ENCODE assay signal across 1 cellular context in genomic region chr9:37119907-37120839, GRCh38.
TF ChIP-seq lines count a peak whose summit lies in the region.

Gene ZCCHC7 (plus strand): TSS chr9:37120574.

TF ChIP-seq in HEK293, 187 proteins besides CTCF, POLR2A, EP300 and RAD21 (continued from another document and continues in another):
- peak; percentile 41; the same call in 1 of the 2 replicates for TF ChIP-seq ZNF580 (tag by site-specific recombination; IDR thresholded peaks at IDR 0.05)
- no peak for TF ChIP-seq ZSCAN5A (tag by site-specific recombination; IDR thresholded peaks at IDR 0.05)
- TF ChIP-seq ZNF148 (tag by site-specific recombination; IDR thresholded peaks at IDR 0.05; ENCODE audit: borderline replicate concordance) = no peak
- no peak for TF ChIP-seq ZNF433 (tag by site-specific recombination; IDR thresholded peaks at IDR 0.05; ENCODE audit: low read depth)
- peak; percentile 44; the same call in 1 of the 2 replicates for TF ChIP-seq ZNF660 (tag by site-specific recombination; IDR thresholded peaks at IDR 0.05)
- TF ChIP-seq ZBTB26 (tag by site-specific recombination; optimal IDR thresholded peaks at IDR 0.05) = peak; percentile 87
- TF ChIP-seq ZNF776 (tag by site-specific recombination; IDR thresholded peaks at IDR 0.05; ENCODE audit: borderline replicate concordance) = no peak
- TF ChIP-seq ZNF239 (tag by site-specific recombination; IDR thresholded peaks at IDR 0.05) = peak; percentile 23; the same call in 1 of the 2 replicates
- no peak for TF ChIP-seq ZNF677 (tag by site-specific recombination; IDR thresholded peaks at IDR 0.05)
- no peak for TF ChIP-seq INSM2 (tag by site-specific recombination; IDR thresholded peaks at IDR 0.05)
- no peak for TF ChIP-seq BCL11B (tag by site-specific recombination; IDR thresholded peaks at IDR 0.05; ENCODE audit: low read depth)
- TF ChIP-seq ZNF16 (tag by site-specific recombination; IDR thresholded peaks at IDR 0.05; ENCODE audit: low read depth) = no peak
- TF ChIP-seq ZFP41 (tag by site-specific recombination; IDR thresholded peaks at IDR 0.05; ENCODE audit: borderline replicate concordance) = no peak
- no peak for TF ChIP-seq REPIN1 (tag by site-specific recombination; IDR thresholded peaks at IDR 0.05; ENCODE audit: low read depth)
- TF ChIP-seq, protein P1, sequence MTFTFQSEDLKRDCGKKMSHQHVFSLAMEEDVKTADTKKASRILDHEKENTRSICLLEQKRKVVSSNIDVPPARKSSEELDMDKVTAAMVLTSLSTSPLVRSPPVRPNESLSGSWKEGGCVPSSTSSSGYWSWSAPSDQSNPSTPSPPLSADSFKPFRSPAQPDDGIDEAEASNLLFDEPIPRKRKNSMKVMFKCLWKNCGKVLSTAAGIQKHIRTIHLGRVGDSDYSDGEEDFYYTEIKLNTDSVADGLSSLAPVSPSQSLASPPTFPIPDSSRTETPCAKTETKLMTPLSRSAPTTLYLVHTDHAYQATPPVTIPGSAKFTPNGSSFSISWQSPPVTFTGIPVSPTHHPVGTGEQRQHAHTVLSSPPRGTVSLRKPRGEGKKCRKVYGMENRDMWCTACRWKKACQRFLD (tag by site-specific recombination; IDR thresholded peaks at IDR 0.05) = no peak
- peak; percentile 52; the same call in 1 of the 2 replicates for TF ChIP-seq ZEB2 (tag by site-specific recombination; IDR thresholded peaks at IDR 0.05)
- TF ChIP-seq, protein P2, sequence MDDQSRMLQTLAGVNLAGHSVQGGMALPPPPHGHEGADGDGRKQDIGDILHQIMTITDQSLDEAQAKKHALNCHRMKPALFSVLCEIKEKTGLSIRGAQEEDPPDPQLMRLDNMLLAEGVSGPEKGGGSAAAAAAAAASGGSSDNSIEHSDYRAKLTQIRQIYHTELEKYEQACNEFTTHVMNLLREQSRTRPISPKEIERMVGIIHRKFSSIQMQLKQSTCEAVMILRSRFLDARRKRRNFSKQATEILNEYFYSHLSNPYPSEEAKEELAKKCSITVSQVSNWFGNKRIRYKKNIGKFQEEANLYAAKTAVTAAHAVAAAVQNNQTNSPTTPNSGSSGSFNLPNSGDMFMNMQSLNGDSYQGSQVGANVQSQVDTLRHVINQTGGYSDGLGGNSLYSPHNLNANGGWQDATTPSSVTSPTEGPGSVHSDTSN (CRISPR knock-in tag; IDR thresholded peaks at IDR 0.05) = peak; percentile 92
- no peak for TF ChIP-seq GLI4 (tag by site-specific recombination; IDR thresholded peaks at IDR 0.05)
- TF ChIP-seq, protein P3, sequence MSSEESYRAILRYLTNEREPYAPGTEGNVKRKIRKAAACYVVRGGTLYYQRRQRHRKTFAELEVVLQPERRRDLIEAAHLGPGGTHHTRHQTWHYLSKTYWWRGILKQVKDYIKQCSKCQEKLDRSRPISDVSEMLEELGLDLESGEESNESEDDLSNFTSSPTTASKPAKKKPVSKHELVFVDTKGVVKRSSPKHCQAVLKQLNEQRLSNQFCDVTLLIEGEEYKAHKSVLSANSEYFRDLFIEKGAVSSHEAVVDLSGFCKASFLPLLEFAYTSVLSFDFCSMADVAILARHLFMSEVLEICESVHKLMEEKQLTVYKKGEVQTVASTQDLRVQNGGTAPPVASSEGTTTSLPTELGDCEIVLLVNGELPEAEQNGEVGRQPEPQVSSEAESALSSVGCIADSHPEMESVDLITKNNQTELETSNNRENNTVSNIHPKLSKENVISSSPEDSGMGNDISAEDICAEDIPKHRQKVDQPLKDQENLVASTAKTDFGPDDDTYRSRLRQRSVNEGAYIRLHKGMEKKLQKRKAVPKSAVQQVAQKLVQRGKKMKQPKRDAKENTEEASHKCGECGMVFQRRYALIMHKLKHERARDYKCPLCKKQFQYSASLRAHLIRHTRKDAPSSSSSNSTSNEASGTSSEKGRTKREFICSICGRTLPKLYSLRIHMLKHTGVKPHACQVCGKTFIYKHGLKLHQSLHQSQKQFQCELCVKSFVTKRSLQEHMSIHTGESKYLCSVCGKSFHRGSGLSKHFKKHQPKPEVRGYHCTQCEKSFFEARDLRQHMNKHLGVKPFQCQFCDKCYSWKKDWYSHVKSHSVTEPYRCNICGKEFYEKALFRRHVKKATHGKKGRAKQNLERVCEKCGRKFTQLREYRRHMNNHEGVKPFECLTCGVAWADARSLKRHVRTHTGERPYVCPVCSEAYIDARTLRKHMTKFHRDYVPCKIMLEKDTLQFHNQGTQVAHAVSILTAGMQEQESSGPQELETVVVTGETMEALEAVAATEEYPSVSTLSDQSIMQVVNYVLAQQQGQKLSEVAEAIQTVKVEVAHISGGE (tag by site-specific recombination; conservative IDR thresholded peaks at IDR 0.05; ENCODE audit: low read depth) = peak; percentile 94
- peak; percentile 74; the same call in 1 of the 2 replicates for TF ChIP-seq ZNF10 (tag by site-specific recombination; IDR thresholded peaks at IDR 0.05)
- TF ChIP-seq OVOL3 (tag by site-specific recombination; IDR thresholded peaks at IDR 0.05) = no peak
- TF ChIP-seq ZNF529 (tag by site-specific recombination; IDR thresholded peaks at IDR 0.05; ENCODE audit: insufficient replicate concordance) = no peak
- no peak for TF ChIP-seq ZNF146 (tag by site-specific recombination; IDR thresholded peaks at IDR 0.05)
- peak; percentile 23; the same call in 1 of the 2 replicates for TF ChIP-seq ZNF366 (tag by site-specific recombination; conservative IDR thresholded peaks at IDR 0.05)
- TF ChIP-seq ZNF777 (tag by site-specific recombination; IDR thresholded peaks at IDR 0.05; ENCODE audit: borderline replicate concordance) = 0 out of 2 replicates have a peak, but pooled peaks have one; percentile 18
- TF ChIP-seq, protein P4, sequence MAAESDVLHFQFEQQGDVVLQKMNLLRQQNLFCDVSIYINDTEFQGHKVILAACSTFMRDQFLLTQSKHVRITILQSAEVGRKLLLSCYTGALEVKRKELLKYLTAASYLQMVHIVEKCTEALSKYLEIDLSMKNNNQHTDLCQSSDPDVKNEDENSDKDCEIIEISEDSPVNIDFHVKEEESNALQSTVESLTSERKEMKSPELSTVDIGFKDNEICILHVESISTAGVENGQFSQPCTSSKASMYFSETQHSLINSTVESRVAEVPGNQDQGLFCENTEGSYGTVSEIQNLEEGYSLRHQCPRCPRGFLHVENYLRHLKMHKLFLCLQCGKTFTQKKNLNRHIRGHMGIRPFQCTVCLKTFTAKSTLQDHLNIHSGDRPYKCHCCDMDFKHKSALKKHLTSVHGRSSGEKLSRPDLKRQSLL (tag by site-specific recombination; IDR thresholded peaks at IDR 0.05) = no peak
- peak; percentile 79 for TF ChIP-seq ZNF324 (tag by site-specific recombination; IDR thresholded peaks at IDR 0.05)
- no peak for TF ChIP-seq ZNF664 (tag by site-specific recombination; IDR thresholded peaks at IDR 0.05)
- peak; percentile 73; the same call in 1 of the 2 replicates for TF ChIP-seq ZBTB21 (tag by site-specific recombination; IDR thresholded peaks at IDR 0.05)
- TF ChIP-seq, protein P5, sequence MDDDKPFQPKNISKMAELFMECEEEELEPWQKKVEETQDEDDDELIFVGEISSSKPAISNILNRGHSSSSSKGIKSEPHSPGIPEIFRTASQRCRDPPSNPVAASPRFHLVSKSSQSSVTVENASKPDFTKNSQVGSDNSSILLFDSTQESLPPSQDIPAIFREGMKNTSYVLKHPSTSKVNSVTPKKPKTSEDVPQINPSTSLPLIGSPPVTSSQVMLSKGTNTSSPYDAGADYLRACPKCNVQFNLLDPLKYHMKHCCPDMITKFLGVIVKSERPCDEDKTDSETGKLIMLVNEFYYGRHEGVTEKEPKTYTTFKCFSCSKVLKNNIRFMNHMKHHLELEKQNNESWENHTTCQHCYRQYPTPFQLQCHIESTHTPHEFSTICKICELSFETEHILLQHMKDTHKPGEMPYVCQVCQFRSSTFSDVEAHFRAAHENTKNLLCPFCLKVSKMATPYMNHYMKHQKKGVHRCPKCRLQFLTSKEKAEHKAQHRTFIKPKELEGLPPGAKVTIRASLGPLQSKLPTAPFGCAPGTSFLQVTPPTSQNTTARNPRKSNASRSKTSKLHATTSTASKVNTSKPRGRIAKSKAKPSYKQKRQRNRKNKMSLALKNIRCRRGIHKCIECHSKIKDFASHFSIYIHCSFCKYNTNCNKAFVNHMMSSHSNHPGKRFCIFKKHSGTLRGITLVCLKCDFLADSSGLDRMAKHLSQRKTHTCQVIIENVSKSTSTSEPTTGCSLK (tag by site-specific recombination; IDR thresholded peaks at IDR 0.05) = 0 out of 2 replicates have a peak, but pooled peaks have one; percentile 79
- TF ChIP-seq ZNF169 (tag by site-specific recombination; IDR thresholded peaks at IDR 0.05) = no peak
- peak; percentile 58 for TF ChIP-seq PRDM10 (tag by site-specific recombination; IDR thresholded peaks at IDR 0.05)
- no peak for TF ChIP-seq GLI2 (tag by site-specific recombination; IDR thresholded peaks at IDR 0.05; ENCODE audit: borderline replicate concordance, low read depth)
- no peak for TF ChIP-seq ZNF211 (tag by site-specific recombination; IDR thresholded peaks at IDR 0.05; ENCODE audit: low read depth)
- TF ChIP-seq KLF7 (tag by site-specific recombination; IDR thresholded peaks at IDR 0.05; ENCODE audit: borderline replicate concordance) = 0 out of 2 replicates have a peak, but pooled peaks have one; percentile 48
- peak; percentile 89 for TF ChIP-seq GLIS2 (tag by site-specific recombination; IDR thresholded peaks at IDR 0.05)
- 0 out of 2 replicates have a peak, but pooled peaks have one; percentile 25 for TF ChIP-seq ZBTB48 (tag by site-specific recombination; IDR thresholded peaks at IDR 0.05)
- TF ChIP-seq ZSCAN30 (tag by site-specific recombination; IDR thresholded peaks at IDR 0.05) = peak; percentile 64; the same call in 1 of the 2 replicates
